ENCODE assay signal across 9 cellular contexts in genomic region chr19:3983542-3983914, GRCh38. TPM values are rescaled to one million over a fixed set of nuclear protein-coding genes. Genes with fewer than 3 reads are reported as not detected.
DNase-seq lines count a peak whose midpoint lies in the region; ATAC-seq, FAIRE-seq and TF ChIP-seq lines count a peak whose summit lies in the region.
"Had no signal": no experiment of that assay in that cellular context is flagged by ENCODE, and none has a peak within 500 bp of the region (broad histone marks: within the 10 kb centered on the region; RNA-seq: fewer than 3 reads in every experiment).

No MANE protein-coding gene starts in this region.

- no peaks in the 10 kb centered on the region for H3K9me3 Mint-ChIP-seq in activated naive CD4-positive, alpha-beta T cell treated with anti-CD3 and anti-CD28 coated beads for 36 hours

- H3K36me3 Mint-ChIP-seq in activated naive CD4-positive, alpha-beta T cell treated with anti-CD3 and anti-CD28 coated beads for 36 hours (ENCODE audit: low read depth) = peaks cover 55% of the 10 kb centered on the region

- BruUV-seq in HepG2 (replicated peaks; lab: Mats Ljungman, UMichigan) = no TSS peak

- H3K4me1 Mint-ChIP-seq in activated naive CD4-positive, alpha-beta T cell treated with anti-CD3 and anti-CD28 coated beads for 36 hours (ENCODE audit: low read depth) = peaks cover 59% of the 10 kb centered on the region

- peak overlapping the region; percentile 99 for H3K4me2 ChIP-seq in HepG2 (ENCODE audit: low read depth, low read length)

- H3K27me3 Mint-ChIP-seq in activated naive CD4-positive, alpha-beta T cell treated with anti-CD3 and anti-CD28 coated beads for 36 hours (ENCODE audit: low read depth) = no peaks in the 10 kb centered on the region

- ATAC-seq in HepG2 (no peak), GM21576 (IDR thresholded peaks at IDR 0.05; ENCODE audit: unreplicated experiment) (no peak), HG02610 (IDR thresholded peaks at IDR 0.05; ENCODE audit: unreplicated experiment) (no peak)

- peak overlapping the region; percentile 92 for H3K4me3 ChIP-seq in astrocyte of the cerebellum (ENCODE audit: low read depth, low read length)
- peak overlapping the region; percentile 93 to 100 (median 95); a peak in 5 of 6 replicates for H3K4me3 ChIP-seq in HepG2 (replicated peaks in 1 of 3; ENCODE audit: insufficient read depth in 1 of 3, low read depth in 2 of 3, low read length in 3 of 3)
- peak overlapping the region; percentile 75 to 89 for H3K4me3 ChIP-seq in tibial artery

- H4K20me1 ChIP-seq in HepG2 (ENCODE audit: insufficient read depth, low read length) = peaks cover 65% of the 10 kb centered on the region

- H3K36me3 ChIP-seq in HepG2 (replicated peaks in 1 of 2; ENCODE audit: control insufficient read depth in 1 of 2, insufficient read depth in 2 of 2, low read length in 2 of 2) (peaks cover 53 to 59% of the 10 kb centered on the region in 2 experiments), tibial artery (peaks cover 57 to 58% (median 57%) of the 10 kb centered on the region in 3 donors)

- peak overlapping the region; percentile 99 for H3K9ac ChIP-seq in HepG2 (ENCODE audit: insufficient read depth, low read depth, low read length)

- in situ Hi-C loops in astrocyte of the cerebellum (cut with HindIII; ENCODE audit: low sequenced_read_pairs) (loop anchor here (25.0 kb wide), 1 partner anchor 229 kb away; no protein-coding TSS in a partner anchor), HepG2 (cut with HindIII; ENCODE audit: extremely low pct_ligation_motif_present, low pct_unique_long_range_greater_than_20kb) (no loop called here)

- intact Hi-C loops in activated naive CD4-positive, alpha-beta T cell treated with anti-CD3 and anti-CD28 coated beads for 36 hours (cut with micrococcal nuclease) = no loop called here
- intact Hi-C loops in HepG2 (cut with micrococcal nuclease; ENCODE audit: unreplicated experiment) = no loop called here
- intact Hi-C loops in tibial artery (cut with DNase I; ENCODE audit: low total_unique reads) = loop anchor here (10.0 kb wide), 2 partner anchors 141 to 201 kb away; partner anchors contain the start of genes ANKRD24, MAP2K2 and SIRT6

- peak overlapping the region; percentile 92 for H3K27ac ChIP-seq in HepG2 (ENCODE audit: extremely low read length, insufficient read depth, low read length)
- H3K27ac ChIP-seq in tibial artery = peak overlapping the region; percentile 91 to 94

- H3K4me1 ChIP-seq in HepG2 (ENCODE audit: insufficient read depth, low read length) (peaks cover 50% of the 10 kb centered on the region), tibial artery (peaks cover 0 to 57% (median 43%) of the 10 kb centered on the region in 4 donors)

- CTCF ChIA-PET in activated naive CD4-positive, alpha-beta T cell treated with anti-CD3 and anti-CD28 coated beads for 36 hours (lab: Charles Lee) = no interaction called here
- CTCF ChIA-PET in HepG2 (lab: Yijun Ruan, JAX; ENCODE audit: low intra/inter-chr PET ratio, low total read pairs) = no interaction called here

- H3K79me2 ChIP-seq in HepG2 (ENCODE audit: insufficient read depth, low read length) = peaks cover 50% of the 10 kb centered on the region

- TF ChIP-seq RAD21 in HepG2 (CRISPR knock-in tag; IDR thresholded peaks at IDR 0.05) = no peak

- no peak; a peak in 1 of 4 replicates for TF ChIP-seq POLR2A in HepG2 (IDR thresholded peaks at IDR 0.05; ENCODE audit: insufficient read depth in 1 of 2, low read depth in 2 of 2, low read length in 2 of 2)

- POLR2A ChIA-PET in HepG2 (lab: Yijun Ruan, JAX) = interaction anchor here (1.2 to 7.4 kb wide), 3 partner anchors 12 to 79 kb away, joined by 4 to 118 read pairs (median 56); partner anchors contain the start of gene DAPK3

- peak overlapping the region; percentile 91 for H3K4me3 Mint-ChIP-seq in activated naive CD4-positive, alpha-beta T cell treated with anti-CD3 and anti-CD28 coated beads for 36 hours

- 66% methylated on average over 7 of the region's 7 CpGs for WGBS in HepG2 (ENCODE audit: low lambda C conversion rate)

- no peak for TF ChIP-seq CTCF in astrocyte of the cerebellum (IDR thresholded peaks at IDR 0.05; ENCODE audit: low read depth, low read length, missing control alignments)
- no peak for TF ChIP-seq CTCF in HepG2 (CRISPR knock-in tag; IDR thresholded peaks at IDR 0.05)
- TF ChIP-seq CTCF in tibial artery (IDR thresholded peaks at IDR 0.05) = no peak

- H2AFZ ChIP-seq in HepG2 (ENCODE audit: low read length) = no peak overlapping the region

- no peak for DNase-seq in activated naive CD4-positive, alpha-beta T cell treated with anti-CD3 and anti-CD28 coated beads for 36 hours
- no peak for DNase-seq in activated naive CD4-positive, alpha-beta T cell (lab: John Stamatoyannopoulos, UW)
- DNase-seq in astrocyte of the cerebellum (ENCODE audit: low read depth) (no peak), HepG2 (ENCODE audit: low spot score) (no peak), tibial artery (no peak)
- no peak for DNase-seq in stimulated activated CD4-positive, alpha-beta T cell treated with anti-CD3 and anti-CD28 coated beads, Interleukin-15, amount 100 ng/mL, for 24 hours
- DNase-seq: DMS79 had no signal

- peak overlapping the region; percentile 94 for H3K27ac Mint-ChIP-seq in activated naive CD4-positive, alpha-beta T cell treated with anti-CD3 and anti-CD28 coated beads for 36 hours

- TF ChIP-seq EP300 in HepG2 (IDR thresholded peaks at IDR 0.05; ENCODE audit: low read depth in 2 of 2, low read length in 2 of 2) (no peak), HepG2 (CRISPR knock-in tag; IDR thresholded peaks at IDR 0.05; ENCODE audit: borderline replicate concordance) (no peak)

- H3K27me3 ChIP-seq in HepG2 (ENCODE audit: control insufficient read depth in 1 of 2, insufficient read depth in 2 of 2, low read length in 2 of 2) (no peaks in the 10 kb centered on the region; a peak in 1 of 5 replicates), tibial artery (no peaks in the 10 kb centered on the region)

- H3K9me3 ChIP-seq in HepG2 (ENCODE audit: low read length) (no peaks in the 10 kb centered on the region), tibial artery (no peaks in the 10 kb centered on the region)

- no peak for FAIRE-seq in HepG2 (lab: Jason Lieb, UNC)

RNA-seq across cellular contexts. Expression of gene EEF2, which starts 1.7 kb away (rescaled TPM):
- total RNA-seq in activated naive CD4-positive, alpha-beta T cell treated with anti-CD3 and anti-CD28 coated beads for 36 hours = 1,000 to 10,000 TPM; 3,747 to 3,914 TPM
- 1,722 and 1,777 TPM in 2 replicates for total RNA-seq in HepG2 (2016; rRNA removed; fragmentation: Illumina TruSeq; extraction: Trizol)
- total RNA-seq in HepG2 (2016; cell fraction: cytosol; rRNA removed; fragmentation: Illumina TruSeq; extraction: Trizol; ENCODE audit: low read depth) = 663 and 837 TPM in 2 replicates
- 1,312 and 1,845 TPM in 2 replicates for total RNA-seq in HepG2 (2016; cell fraction: insoluble cytoplasmic fraction; rRNA removed; fragmentation: Illumina TruSeq; extraction: Trizol)
- total RNA-seq in HepG2 (2016; cell fraction: membrane; rRNA removed; fragmentation: Illumina TruSeq; extraction: Trizol) = 2,334 and 2,783 TPM in 2 replicates
- total RNA-seq in HepG2 (2016; cell fraction: nucleus; rRNA removed; fragmentation: Illumina TruSeq; extraction: Trizol) = 709 and 773 TPM in 2 replicates
- polyA plus RNA-seq in HepG2 (2011; rRNA removed) = 1,441 and 1,465 TPM in 2 replicates
- polyA plus RNA-seq in HepG2 (2011; cell fraction: cytosol; rRNA removed) = 1,619 and 2,301 TPM in 2 replicates
- 945 and 1,058 TPM in 2 replicates for polyA plus RNA-seq in HepG2 (2011; cell fraction: nucleus; rRNA removed)
- 2,825 and 3,817 TPM in 2 replicates for polyA plus RNA-seq in HepG2 (2012)
- 660 and 778 TPM in 2 replicates for polyA plus RNA-seq in HepG2 (2016; cell fraction: cytosol; fragmentation: Illumina TruSeq; extraction: Trizol; ENCODE audit: low read depth)
- 1,198 and 1,548 TPM in 2 replicates for polyA plus RNA-seq in HepG2 (2016; cell fraction: insoluble cytoplasmic fraction; fragmentation: Illumina TruSeq; extraction: Trizol; ENCODE audit: low read depth)
- 1,837 and 2,206 TPM in 2 replicates for polyA plus RNA-seq in HepG2 (2016; cell fraction: membrane; fragmentation: Illumina TruSeq; extraction: Trizol; ENCODE audit: low read depth)
- 1,012 and 1,080 TPM in 2 replicates for polyA plus RNA-seq in HepG2 (2016; cell fraction: nucleus; fragmentation: Illumina TruSeq; extraction: Trizol; ENCODE audit: insufficient read depth, low read depth)
- 1,462 and 3,209 TPM in 2 replicates for polyA minus RNA-seq in HepG2 (2011; rRNA and poly(A)+ RNA removed; ENCODE audit: low replicate concordance)
- polyA minus RNA-seq in HepG2 (2011; cell fraction: cytosol; rRNA and poly(A)+ RNA removed) = 1,805 and 1,823 TPM in 2 replicates
- polyA minus RNA-seq in HepG2 (2011; cell fraction: nucleus; rRNA and poly(A)+ RNA removed) = 434 and 615 TPM in 2 replicates

RNA-seq across cellular contexts. Expression of gene DAPK3, which starts 12.6 kb away (rescaled TPM):
- 10 to 100 TPM; 19.3 to 19.6 TPM for total RNA-seq in activated naive CD4-positive, alpha-beta T cell treated with anti-CD3 and anti-CD28 coated beads for 36 hours
- 22.0 and 30.5 TPM in 2 replicates for total RNA-seq in HepG2 (2016; rRNA removed; fragmentation: Illumina TruSeq; extraction: Trizol)
- total RNA-seq in HepG2 (2016; cell fraction: cytosol; rRNA removed; fragmentation: Illumina TruSeq; extraction: Trizol; ENCODE audit: low read depth) = 5.0 and 5.5 TPM in 2 replicates
- total RNA-seq in HepG2 (2016; cell fraction: insoluble cytoplasmic fraction; rRNA removed; fragmentation: Illumina TruSeq; extraction: Trizol) = 18.7 and 32.5 TPM in 2 replicates
- total RNA-seq in HepG2 (2016; cell fraction: membrane; rRNA removed; fragmentation: Illumina TruSeq; extraction: Trizol) = 9.6 and 13.4 TPM in 2 replicates
- total RNA-seq in HepG2 (2016; cell fraction: nucleus; rRNA removed; fragmentation: Illumina TruSeq; extraction: Trizol) = 20.1 and 21.1 TPM in 2 replicates
- polyA plus RNA-seq in HepG2 (2011; rRNA removed) = 37.3 and 51.9 TPM in 2 replicates
- polyA plus RNA-seq in HepG2 (2011; cell fraction: cytosol; rRNA removed) = 36.9 and 42.7 TPM in 2 replicates
- 102 and 107 TPM in 2 replicates for polyA plus RNA-seq in HepG2 (2011; cell fraction: nucleus; rRNA removed)
- 20.1 and 33.8 TPM in 2 replicates for polyA plus RNA-seq in HepG2 (2012)
- 2.6 and 2.9 TPM in 2 replicates for polyA plus RNA-seq in HepG2 (2016; cell fraction: cytosol; fragmentation: Illumina TruSeq; extraction: Trizol; ENCODE audit: low read depth)
- 20.1 and 23.6 TPM in 2 replicates for polyA plus RNA-seq in HepG2 (2016; cell fraction: insoluble cytoplasmic fraction; fragmentation: Illumina TruSeq; extraction: Trizol; ENCODE audit: low read depth)
- 5.9 and 6.0 TPM in 2 replicates for polyA plus RNA-seq in HepG2 (2016; cell fraction: membrane; fragmentation: Illumina TruSeq; extraction: Trizol; ENCODE audit: low read depth)
- polyA plus RNA-seq in HepG2 (2016; cell fraction: nucleus; fragmentation: Illumina TruSeq; extraction: Trizol; ENCODE audit: insufficient read depth, low read depth) = 45.3 and 46.8 TPM in 2 replicates
- polyA minus RNA-seq in HepG2 (2011; rRNA and poly(A)+ RNA removed; ENCODE audit: low replicate concordance) = 44.0 and 66.3 TPM in 2 replicates
- polyA minus RNA-seq in HepG2 (2011; cell fraction: cytosol; rRNA and poly(A)+ RNA removed) = 15.7 and 22.0 TPM in 2 replicates
- 24.7 and 27.2 TPM in 2 replicates for polyA minus RNA-seq in HepG2 (2011; cell fraction: nucleus; rRNA and poly(A)+ RNA removed)

RNA-seq across cellular contexts. Expression of gene PIAS4, which starts 24.0 kb away (rescaled TPM):
- total RNA-seq in activated naive CD4-positive, alpha-beta T cell treated with anti-CD3 and anti-CD28 coated beads for 36 hours = 10 to 100 TPM; 16.1 to 20.1 TPM
- 20.1 and 22.4 TPM in 2 replicates for total RNA-seq in HepG2 (2016; rRNA removed; fragmentation: Illumina TruSeq; extraction: Trizol)
- 4.3 and 5.1 TPM in 2 replicates for total RNA-seq in HepG2 (2016; cell fraction: cytosol; rRNA removed; fragmentation: Illumina TruSeq; extraction: Trizol; ENCODE audit: low read depth)
- 16.7 and 23.3 TPM in 2 replicates for total RNA-seq in HepG2 (2016; cell fraction: insoluble cytoplasmic fraction; rRNA removed; fragmentation: Illumina TruSeq; extraction: Trizol)
- 9.8 and 11.2 TPM in 2 replicates for total RNA-seq in HepG2 (2016; cell fraction: membrane; rRNA removed; fragmentation: Illumina TruSeq; extraction: Trizol)
- total RNA-seq in HepG2 (2016; cell fraction: nucleus; rRNA removed; fragmentation: Illumina TruSeq; extraction: Trizol) = 9.7 and 15.2 TPM in 2 replicates
- polyA plus RNA-seq in HepG2 (2011; rRNA removed) = 8.7 and 9.0 TPM in 2 replicates
- 11.2 and 43.1 TPM in 2 replicates for polyA plus RNA-seq in HepG2 (2011; cell fraction: cytosol; rRNA removed)
- polyA plus RNA-seq in HepG2 (2011; cell fraction: nucleus; rRNA removed) = 22.4 and 27.4 TPM in 2 replicates
- 19.1 and 20.7 TPM in 2 replicates for polyA plus RNA-seq in HepG2 (2012)
- polyA plus RNA-seq in HepG2 (2016; cell fraction: cytosol; fragmentation: Illumina TruSeq; extraction: Trizol; ENCODE audit: low read depth) = 3.3 and 3.5 TPM in 2 replicates
- 18.2 and 33.3 TPM in 2 replicates for polyA plus RNA-seq in HepG2 (2016; cell fraction: insoluble cytoplasmic fraction; fragmentation: Illumina TruSeq; extraction: Trizol; ENCODE audit: low read depth)
- polyA plus RNA-seq in HepG2 (2016; cell fraction: membrane; fragmentation: Illumina TruSeq; extraction: Trizol; ENCODE audit: low read depth) = 5.6 and 5.9 TPM in 2 replicates
- 36.3 and 39.1 TPM in 2 replicates for polyA plus RNA-seq in HepG2 (2016; cell fraction: nucleus; fragmentation: Illumina TruSeq; extraction: Trizol; ENCODE audit: insufficient read depth, low read depth)
- 12.2 and 13.9 TPM in 2 replicates for polyA minus RNA-seq in HepG2 (2011; rRNA and poly(A)+ RNA removed; ENCODE audit: low replicate concordance)
- 5.1 and 7.7 TPM in 2 replicates for polyA minus RNA-seq in HepG2 (2011; cell fraction: cytosol; rRNA and poly(A)+ RNA removed)
- polyA minus RNA-seq in HepG2 (2011; cell fraction: nucleus; rRNA and poly(A)+ RNA removed) = 14.5 and 15.1 TPM in 2 replicates

RNA-seq across cellular contexts. Expression of gene NMRK2, which starts 50.7 kb away (rescaled TPM):
- total RNA-seq in activated naive CD4-positive, alpha-beta T cell treated with anti-CD3 and anti-CD28 coated beads for 36 hours = not detected
- total RNA-seq in HepG2 (2016; rRNA removed; fragmentation: Illumina TruSeq; extraction: Trizol) = not detected in 2 replicates
- total RNA-seq in HepG2 (2016; cell fraction: cytosol; rRNA removed; fragmentation: Illumina TruSeq; extraction: Trizol; ENCODE audit: low read depth) = not detected in 2 replicates
- not detected in 2 replicates for total RNA-seq in HepG2 (2016; cell fraction: insoluble cytoplasmic fraction; rRNA removed; fragmentation: Illumina TruSeq; extraction: Trizol)
- total RNA-seq in HepG2 (2016; cell fraction: membrane; rRNA removed; fragmentation: Illumina TruSeq; extraction: Trizol) = not detected in 2 replicates
- total RNA-seq in HepG2 (2016; cell fraction: nucleus; rRNA removed; fragmentation: Illumina TruSeq; extraction: Trizol) = not detected in 2 replicates
- polyA plus RNA-seq in HepG2 (2011; rRNA removed) = not detected in 2 replicates
- not detected in 2 replicates for polyA plus RNA-seq in HepG2 (2011; cell fraction: cytosol; rRNA removed)
- polyA plus RNA-seq in HepG2 (2011; cell fraction: nucleus; rRNA removed) = not detected in 2 replicates
- polyA plus RNA-seq in HepG2 (2012) = not detected in 2 replicates
- not detected in 2 replicates for polyA plus RNA-seq in HepG2 (2016; cell fraction: cytosol; fragmentation: Illumina TruSeq; extraction: Trizol; ENCODE audit: low read depth)
- not detected in 2 replicates for polyA plus RNA-seq in HepG2 (2016; cell fraction: insoluble cytoplasmic fraction; fragmentation: Illumina TruSeq; extraction: Trizol; ENCODE audit: low read depth)
- polyA plus RNA-seq in HepG2 (2016; cell fraction: membrane; fragmentation: Illumina TruSeq; extraction: Trizol; ENCODE audit: low read depth) = not detected in 2 replicates
- polyA plus RNA-seq in HepG2 (2016; cell fraction: nucleus; fragmentation: Illumina TruSeq; extraction: Trizol; ENCODE audit: insufficient read depth, low read depth) = not detected in 2 replicates
- not detected in 2 replicates for polyA minus RNA-seq in HepG2 (2011; rRNA and poly(A)+ RNA removed; ENCODE audit: low replicate concordance)
- not detected in 2 replicates for polyA minus RNA-seq in HepG2 (2011; cell fraction: cytosol; rRNA and poly(A)+ RNA removed)
- not detected in 2 replicates for polyA minus RNA-seq in HepG2 (2011; cell fraction: nucleus; rRNA and poly(A)+ RNA removed)
